ENCODE assay signal across 25 cellular contexts in the genomic region with DNA sequence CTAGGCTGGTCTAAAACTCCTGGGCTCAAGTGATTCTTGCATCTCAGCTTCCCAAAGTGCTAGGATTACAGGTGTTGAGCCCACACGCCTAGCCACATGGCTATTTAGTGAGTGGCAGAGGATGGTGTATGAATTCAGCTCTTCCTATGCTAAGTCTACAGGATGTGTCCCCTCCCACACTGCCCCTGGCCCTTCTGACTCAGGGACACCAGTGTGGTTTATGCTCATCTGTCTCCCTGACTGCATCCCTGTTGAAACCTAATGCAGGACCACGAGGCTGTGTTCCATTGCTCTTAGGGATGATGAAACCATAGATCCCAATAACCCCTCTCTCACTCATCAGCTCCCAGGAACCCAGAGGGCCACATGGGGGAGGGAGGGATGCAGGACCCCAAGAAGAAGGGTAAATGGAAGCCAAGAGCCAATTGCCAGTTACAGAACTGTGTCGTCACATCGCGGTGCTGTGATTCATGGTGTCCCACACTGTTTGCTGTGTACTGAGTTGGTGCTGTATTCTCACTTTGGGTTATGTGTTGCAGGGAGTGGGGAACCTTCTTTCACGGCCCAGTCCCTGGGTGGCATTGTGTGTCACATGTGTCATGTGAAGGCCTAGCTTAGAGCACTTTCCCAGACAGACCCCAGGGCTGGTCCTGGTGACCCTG.
DNase-seq lines count a peak whose midpoint lies in the region; ATAC-seq and TF ChIP-seq lines count a peak whose summit lies in the region.
"Had no signal": no experiment of that assay in that cellular context is flagged by ENCODE, and none has a peak within 500 bp of the region (broad histone marks: within the 10 kb centered on the region; RNA-seq: fewer than 3 reads in every experiment).

No MANE protein-coding gene starts in this region.

- BruUV-seq in IMR-90 (replicated peaks; lab: Mats Ljungman, UMichigan) = no TSS peak

- H2BK15ac ChIP-seq in IMR-90 (ENCODE audit: low read depth, low read length) = 0 out of 3 replicates have a peak overlapping the region, but pooled peaks have one; percentile 43
- peak overlapping the region; percentile 57 for H2BK15ac ChIP-seq in neuronal stem cell (ENCODE audit: low read length)

- H2BK20ac ChIP-seq in IMR-90 (ENCODE audit: low read depth, low read length) = peak overlapping the region; percentile 20; the same call in 1 of the 2 replicates

- 0 out of 2 replicates have a peak overlapping the region, but pooled peaks have one; percentile 8 for H3K14ac ChIP-seq in IMR-90 (replicated peaks; ENCODE audit: low read depth, low read length)
- H3K14ac ChIP-seq in neuronal stem cell (ENCODE audit: low read length) = no peak overlapping the region

- H2AFZ ChIP-seq in IMR-90 (replicated peaks; ENCODE audit: low read length, poor library complexity) (peak overlapping the region; percentile 37), neuronal stem cell (ENCODE audit: low read length) (no peak overlapping the region), GM23248 (no peak overlapping the region)

- no peaks in the 10 kb centered on the region for H3K9me2 ChIP-seq in GM23248 (ENCODE audit: insufficient read depth)

- H3K79me1 ChIP-seq in IMR-90 (ENCODE audit: low read depth in 1 of 2, low read length in 2 of 2) (no peaks in the 10 kb centered on the region), neuronal stem cell (ENCODE audit: low read depth, low read length) (no peaks in the 10 kb centered on the region)

- H3K27ac ChIP-seq in IMR-90 (ENCODE audit: insufficient read depth, low read length) (no peak overlapping the region), RWPE1 (peak overlapping the region; percentile 88), neuronal stem cell (replicated peaks; ENCODE audit: low read length) (no peak overlapping the region), GM23248 (no peak overlapping the region), substantia nigra (ENCODE audit: low read depth, low read length, poor library complexity, severe bottlenecking) (no peak overlapping the region)
- H3K27ac ChIP-seq: breast epithelium, C4-2B, SK-N-MC, upper lobe of right lung had no signal

- peaks cover 0 to 3% of the 10 kb centered on the region in 2 donors for H3K9me3 Mint-ChIP-seq in activated T-cell treated with anti-CD3 and anti-CD28 coated beads, Interleukin-2, amount 50 U/mL, for 72 hours
- H3K9me3 Mint-ChIP-seq in activated T-cell treated with anti-CD3 and anti-CD28 coated beads, Interleukin-2, amount 50 U/mL, for 24 hours = no peaks in the 10 kb centered on the region

- POLR2A ChIA-PET in IMR-90 (lab: Charles Lee; ENCODE audit: unreplicated experiment) = no interaction called here
- POLR2A ChIA-PET in RWPE1 (lab: Yijun Ruan, JAX; ENCODE audit: low non-redundant PET) = no interaction called here

- in situ Hi-C loops in IMR-90 (cut with MboI; ENCODE audit: low sequenced_read_pairs) (no loop called here), GM23248 (cut with MboI) (no loop called here)

- peak overlapping the region; percentile 69 for H2BK12ac ChIP-seq in neuronal stem cell (ENCODE audit: low read length)

- no peak overlapping the region for H3K4me3 Mint-ChIP-seq in activated T-cell treated with anti-CD3 and anti-CD28 coated beads, Interleukin-2, amount 50 U/mL, for 72 hours
- no peak overlapping the region for H3K4me3 Mint-ChIP-seq in activated T-cell treated with anti-CD3 and anti-CD28 coated beads, Interleukin-2, amount 50 U/mL, for 24 hours
- H3K4me3 Mint-ChIP-seq: naive thymus-derived CD4-positive, alpha-beta T cell had no signal

- H3K4me1 ChIP-seq in IMR-90 (ENCODE audit: control insufficient read depth, insufficient read depth, low read length) (peaks cover 4% of the 10 kb centered on the region; the same call in 1 of the 2 replicates), neuronal stem cell (ENCODE audit: control insufficient read depth in 2 of 2, insufficient read depth in 1 of 2, low read depth in 1 of 2, low read length in 2 of 2) (peaks cover 0 to 12% of the 10 kb centered on the region in 2 donors), GM23248 (ENCODE audit: insufficient read depth) (peaks cover 6% of the 10 kb centered on the region)
- H3K4me1 ChIP-seq: breast epithelium, upper lobe of right lung had no signal

- H4K20me1 ChIP-seq in IMR-90 (ENCODE audit: insufficient read depth, low read length) (no peaks in the 10 kb centered on the region), GM23248 (ENCODE audit: insufficient read depth) (no peaks in the 10 kb centered on the region)

- H2BK120ac ChIP-seq in IMR-90 (ENCODE audit: low read depth, low read length) (no peak overlapping the region), neuronal stem cell (ENCODE audit: low read depth, low read length) (no peak overlapping the region)

- no peaks in the 10 kb centered on the region for H3K36me3 Mint-ChIP-seq in activated T-cell treated with anti-CD3 and anti-CD28 coated beads, Interleukin-2, amount 50 U/mL, for 72 hours (ENCODE audit: insufficient read depth in 2 of 2)
- H3K36me3 Mint-ChIP-seq in activated T-cell treated with anti-CD3 and anti-CD28 coated beads, Interleukin-2, amount 50 U/mL, for 24 hours (ENCODE audit: low read depth) = no peaks in the 10 kb centered on the region
- H3K36me3 Mint-ChIP-seq: naive thymus-derived CD4-positive, alpha-beta T cell had no signal

- peak overlapping the region; percentile 83; the same call in 1 of the 2 replicates for H2AK5ac ChIP-seq in IMR-90 (ENCODE audit: low read depth, low read length)
- H2AK5ac ChIP-seq in neuronal stem cell (ENCODE audit: low read depth, low read length) = peak overlapping the region; percentile 59

- H4K5ac ChIP-seq in IMR-90 (ENCODE audit: low read depth, low read length) = no peak overlapping the region

- CTCF ChIA-PET in IMR-90 (lab: Yijun Ruan, JAX) = no interaction called here
- CTCF ChIA-PET in RWPE1 (lab: Yijun Ruan, JAX) = interaction anchor here (0.8 kb wide), 1 partner anchor 12 kb away, joined by 3 read pairs; no protein-coding TSS in a partner anchor

- H3K79me2 ChIP-seq in GM23248 (ENCODE audit: insufficient read depth) = no peaks in the 10 kb centered on the region

- no peak for TF ChIP-seq RAD21 in IMR-90 (IDR thresholded peaks at IDR 0.05; ENCODE audit: low read length)

- peak; percentile 74 to 78 for ATAC-seq in activated T-cell treated with anti-CD3 and anti-CD28 coated beads, Interleukin-2, amount 50 U/mL, for 72 hours (replicated peaks in 1 of 2)
- ATAC-seq in IMR-90 (ENCODE audit: low read depth) = no peak
- ATAC-seq: naive thymus-derived CD4-positive, alpha-beta T cell; upper lobe of right lung had no signal

- no peak overlapping the region for H3K56ac ChIP-seq in IMR-90 (ENCODE audit: extremely low read depth, insufficient read depth, low read length)

- H3K9me1 ChIP-seq in IMR-90 (ENCODE audit: insufficient read depth, low read length) = peaks cover 21% of the 10 kb centered on the region

- no peak overlapping the region for H4K8ac ChIP-seq in IMR-90 (ENCODE audit: low read depth in 2 of 2, low read length in 2 of 2)
- no peak overlapping the region for H4K8ac ChIP-seq in neuronal stem cell (ENCODE audit: low read depth, low read length)

- no peak overlapping the region for H4K91ac ChIP-seq in IMR-90 (ENCODE audit: insufficient read depth, low read depth, low read length)
- no peak overlapping the region for H4K91ac ChIP-seq in neuronal stem cell (ENCODE audit: low read depth, low read length, poor library complexity)

- H2BK5ac ChIP-seq in IMR-90 (ENCODE audit: low read depth, low read length, poor library complexity, severe bottlenecking) (no peak overlapping the region), neuronal stem cell (ENCODE audit: low read length) (no peak overlapping the region)

- no peak overlapping the region for H2AK9ac ChIP-seq in IMR-90 (replicated peaks; ENCODE audit: low read depth, low read length, poor library complexity)

- intact Hi-C loops in IMR-90 (cut with micrococcal nuclease) = no loop called here

- no peak overlapping the region for H3K23ac ChIP-seq in IMR-90 (ENCODE audit: low read depth, low read length)
- peak overlapping the region; percentile 26 for H3K23ac ChIP-seq in neuronal stem cell (ENCODE audit: low read depth, low read length, poor library complexity)

- H3K36me3 ChIP-seq in IMR-90 (ENCODE audit: control insufficient read depth, insufficient read depth, low read length) (no peaks in the 10 kb centered on the region), neuronal stem cell (replicated peaks in 1 of 2; ENCODE audit: control insufficient read depth in 2 of 2, insufficient read depth in 2 of 2, low read length in 2 of 2) (no peaks in the 10 kb centered on the region), GM23248 (ENCODE audit: low read depth) (no peaks in the 10 kb centered on the region)
- H3K36me3 ChIP-seq: breast epithelium, MG63, upper lobe of right lung had no signal

- 80% methylated on average over 1 of the region's 6 CpGs; no CpG with 5 or more reads in 1 of the 2 experiments for WGBS in IMR-90 (ENCODE audit: extremely low coverage in 2 of 2, insufficient read length in 1 of 2), 2 experiments
- no CpG with 5 or more reads among the region's 6 CpGs for whole genome bisulfite sequencing in neuronal stem cell (ENCODE audit: extremely low coverage in 2 of 2, insufficient read length in 2 of 2, insufficient replicate concordance in 1 of 2), 2 donors
- 86% methylated on average over 6 of the region's 6 CpGs for WGBS in GM23248 (ENCODE audit: low coverage in 1 of 2, low lambda C conversion rate in 2 of 2, missing lambda C conversion rate in 2 of 2), 2 experiments

- no peak overlapping the region for H3K4ac ChIP-seq in IMR-90 (ENCODE audit: low read depth, low read length)
- no peak overlapping the region for H3K4ac ChIP-seq in neuronal stem cell (ENCODE audit: low read length)

- H3K4me1 Mint-ChIP-seq in activated T-cell treated with anti-CD3 and anti-CD28 coated beads, Interleukin-2, amount 50 U/mL, for 72 hours (ENCODE audit: low read depth) = peaks cover 19% of the 10 kb centered on the region
- H3K4me1 Mint-ChIP-seq in activated T-cell treated with anti-CD3 and anti-CD28 coated beads, Interleukin-2, amount 50 U/mL, for 24 hours (ENCODE audit: low read depth) = peaks cover 3% of the 10 kb centered on the region
- H3K4me1 Mint-ChIP-seq: naive thymus-derived CD4-positive, alpha-beta T cell had no signal

- peak in 1 of 2 donors; percentile 26 for DNase-seq in activated T-cell treated with anti-CD3 and anti-CD28 coated beads, Interleukin-2, amount 50 U/mL, for 72 hours
- no peak for DNase-seq in activated T-cell treated with anti-CD3 and anti-CD28 coated beads, Interleukin-2, amount 50 U/mL, for 24 hours
- DNase-seq in IMR-90 = peak; percentile 34
- DNase-seq in RWPE1 (ENCODE audit: low spot score) = no peak
- no peak for DNase-seq in neuronal stem cell (ENCODE audit: low spot score)
- DNase-seq in GM23248 = no peak
- no peak for DNase-seq in substantia nigra (lab: John Stamatoyannopoulos, UW)
- DNase-seq: activated naive CD4-positive, alpha-beta T cell; amniotic stem cell; Caco-2; DMS79 treated with DMSO at 0.1 percent for 48 hours; effector CD4-positive, alpha-beta T cell; glutamatergic neuron; HCEC 1CT; MG63; midbrain; naive thymus-derived CD4-positive, alpha-beta T cell; NCI-H1417; NCI-H2081 treated with DMSO at 0.1 percent for 48 hours; NCI-H345; small intestine; upper lobe of right lung had no signal

- TF ChIP-seq POLR2A in IMR-90 (IDR thresholded peaks at IDR 0.05; ENCODE audit: low read depth, low read length) = no peak

- no peaks in the 10 kb centered on the region for H3K27me3 ChIP-seq in IMR-90 (ENCODE audit: control insufficient read depth, insufficient read depth, low read length)
- peaks cover 0 to 4% (median 0%) of the 10 kb centered on the region in 3 experiments for H3K27me3 ChIP-seq in neuronal stem cell (ENCODE audit: control insufficient read depth in 3 of 3, insufficient read depth in 3 of 3, low read depth in 1 of 3, low read length in 3 of 3)
- no peaks in the 10 kb centered on the region for H3K27me3 ChIP-seq in GM23248 (replicated peaks; ENCODE audit: insufficient read depth)
- H3K27me3 ChIP-seq: breast epithelium, MG63, upper lobe of right lung had no signal

- TF ChIP-seq CTCF in IMR-90 (conservative IDR thresholded peaks at IDR 0.05; ENCODE audit: low read depth, low read length) = no peak
- no peak for TF ChIP-seq CTCF in RWPE1 (conservative IDR thresholded peaks at IDR 0.05; ENCODE audit: low read depth)

- no peaks in the 10 kb centered on the region for H3K9me3 ChIP-seq in IMR-90 (ENCODE audit: control insufficient read depth, insufficient read depth, low read length)
- H3K9me3 ChIP-seq in neuronal stem cell (replicated peaks in 1 of 2; ENCODE audit: control insufficient read depth in 2 of 2, insufficient read depth in 1 of 2, low read depth in 1 of 2, low read length in 2 of 2) = peaks cover 0 to 5% of the 10 kb centered on the region in 2 donors
- no peaks in the 10 kb centered on the region for H3K9me3 ChIP-seq in GM23248 (ENCODE audit: low read depth)
- H3K9me3 ChIP-seq: breast epithelium, Caco-2, MG63, upper lobe of right lung had no signal

- H3K9ac ChIP-seq in IMR-90 (ENCODE audit: low read depth, low read length) (no peak overlapping the region), neuronal stem cell (ENCODE audit: low read depth, low read length, poor library complexity) (no peak overlapping the region), GM23248 (no peak overlapping the region)

- dilution Hi-C loops in IMR-90 (cut with HindIII; ENCODE audit: low sequenced_read_pairs, unreplicated experiment) = no loop called here

- H3K27me3 Mint-ChIP-seq in activated T-cell treated with anti-CD3 and anti-CD28 coated beads, Interleukin-2, amount 50 U/mL, for 72 hours (ENCODE audit: low read depth) = no peaks in the 10 kb centered on the region
- H3K27me3 Mint-ChIP-seq in activated T-cell treated with anti-CD3 and anti-CD28 coated beads, Interleukin-2, amount 50 U/mL, for 24 hours = no peaks in the 10 kb centered on the region

- H3K4me3 ChIP-seq in IMR-90 (ENCODE audit: insufficient read depth, low read depth, low read length) (no peak overlapping the region), neuronal stem cell (ENCODE audit: low read length in 2 of 2) (peak overlapping the region in 1 of 2 donors; percentile 18), GM23248 (no peak overlapping the region)
- H3K4me3 ChIP-seq: breast epithelium, MG63, SK-N-MC, upper lobe of right lung had no signal

- H3K4me2 ChIP-seq in IMR-90 (ENCODE audit: low read depth, low read length) = no peak overlapping the region
- H3K4me2 ChIP-seq in neuronal stem cell (ENCODE audit: insufficient read depth, low read length, poor library complexity, severe bottlenecking) = no peak overlapping the region
- H3K4me2 ChIP-seq in GM23248 (ENCODE audit: unreplicated experiment) = no peak overlapping the region

- H3K18ac ChIP-seq in IMR-90 (ENCODE audit: low read depth, low read length) (no peak overlapping the region), neuronal stem cell (ENCODE audit: low read length) (peak overlapping the region; percentile 51)

- 0 out of 2 replicates have a peak, but pooled peaks cover under 1% of the 10 kb centered on the region for H3F3A ChIP-seq in GM23248 (ENCODE audit: insufficient read depth)

- no peak overlapping the region for H3K27ac Mint-ChIP-seq in activated T-cell treated with anti-CD3 and anti-CD28 coated beads, Interleukin-2, amount 50 U/mL, for 72 hours
- H3K27ac Mint-ChIP-seq in activated T-cell treated with anti-CD3 and anti-CD28 coated beads, Interleukin-2, amount 50 U/mL, for 24 hours = no peak overlapping the region
- H3K27ac Mint-ChIP-seq: naive thymus-derived CD4-positive, alpha-beta T cell had no signal
